ENCODE assay signal across 22 cellular contexts in genomic region chr12:26264215-26264838, GRCh38.
DNase-seq lines count a peak whose midpoint lies in the region; ATAC-seq and TF ChIP-seq lines count a peak whose summit lies in the region.
"Had no signal": no experiment of that assay in that cellular context is flagged by ENCODE, and none has a peak within 500 bp of the region (broad histone marks: within the 10 kb centered on the region; RNA-seq: fewer than 3 reads in every experiment).

No MANE protein-coding gene starts in this region.

- ATAC-seq in heart right ventricle (no peak), aorta (ENCODE audit: low FRiP score) (peak; percentile 33), GM21717 (IDR thresholded peaks at IDR 0.05; ENCODE audit: unreplicated experiment) (no peak)
- ATAC-seq: gastrocnemius medialis had no signal

- H3K27me3 ChIP-seq in cardiac muscle cell, result peaks cover 18% of the 10 kb centered on the region
- H3K27me3 ChIP-seq in heart right ventricle, result no peaks in the 10 kb centered on the region
- H3K27me3 ChIP-seq in brain microvascular endothelial cell (replicated peaks), result no peaks in the 10 kb centered on the region
- H3K27me3 ChIP-seq in aorta (ENCODE audit: control insufficient read depth in 1 of 2, insufficient read depth in 2 of 2, low read length in 1 of 2), result no peaks in the 10 kb centered on the region
- H3K27me3 ChIP-seq: BLaER1, breast epithelium, gastrocnemius medialis had no signal

- H3K9me3 ChIP-seq in cardiac muscle cell (ENCODE audit: low read depth), result no peaks in the 10 kb centered on the region
- H3K9me3 ChIP-seq in heart right ventricle, result peaks cover 0 to 19% (median 0%) of the 10 kb centered on the region in 11 donors
- H3K9me3 ChIP-seq in aorta (ENCODE audit: control insufficient read depth, low read length), result no peaks in the 10 kb centered on the region
- H3K9me3 ChIP-seq: BLaER1, breast epithelium, gastrocnemius medialis had no signal

- H3K4me3 ChIP-seq in cardiac muscle cell, result no peak overlapping the region
- H3K4me3 ChIP-seq in heart right ventricle, result no peak overlapping the region
- H3K4me3 ChIP-seq in brain microvascular endothelial cell (ENCODE audit: low read depth, low read length), result no peak overlapping the region
- no peak overlapping the region for H3K4me3 ChIP-seq in fibroblast of villous mesenchyme (ENCODE audit: low read depth, low read length)
- no peak overlapping the region for H3K4me3 ChIP-seq in aorta (ENCODE audit: low read length in 2 of 2)
- H3K4me3 ChIP-seq: BLaER1, breast epithelium, gastrocnemius medialis had no signal

- intact Hi-C loops in heart right ventricle (cut with DNase I) (no loop called here), aorta (cut with DNase I) (no loop called here)

- no peaks in the 10 kb centered on the region for H3K36me3 ChIP-seq in cardiac muscle cell
- no peaks in the 10 kb centered on the region for H3K36me3 ChIP-seq in heart right ventricle
- no peaks in the 10 kb centered on the region for H3K36me3 ChIP-seq in brain microvascular endothelial cell (replicated peaks)
- H3K36me3 ChIP-seq in aorta (ENCODE audit: control insufficient read depth in 1 of 2, insufficient read depth in 2 of 2, low read length in 1 of 2), result no peaks in the 10 kb centered on the region
- H3K36me3 ChIP-seq: BLaER1, breast epithelium, gastrocnemius medialis had no signal

- DNase-seq in cardiac muscle cell (ENCODE audit: low read depth in 1 of 2, low spot score in 1 of 2) (no peak), heart right ventricle (no peak), brain microvascular endothelial cell (no peak), fibroblast of villous mesenchyme (ENCODE audit: low read depth) (peak; percentile 72), aorta (no peak), superior temporal gyrus (ENCODE audit: extremely low spot score) (no peak), NCI-H187 treated with DMSO at 0.1 percent for 48 hours (lab: John Stamatoyannopoulos, UW) (no peak)
- DNase-seq: activated CD4-positive, alpha-beta memory T cell treated with anti-CD3 and anti-CD28 coated beads for 36 hours; activated CD4-positive, CD25-positive, alpha-beta regulatory T cell; activated effector memory CD4-positive, alpha-beta T cell treated with anti-CD3 and anti-CD28 coated beads, Interleukin-2, amount 50 U/mL, for 16 hours; activated T-cell treated with anti-CD3 and anti-CD28 coated beads for 4 hours; Calu3; EL; gastrocnemius medialis; kidney; NCI-H1417 treated with DMSO at 0.1 percent for 48 hours; NCI-H526; nucleus accumbens; T1000 had no signal

- 87 to 88% methylated on average over 2 of the region's 2 CpGs for WGBS in heart right ventricle, 2 donors
- 95 to 100% methylated on average over 2 of the region's 2 CpGs for WGBS in aorta, 2 donors

- no peak overlapping the region for H3K27ac ChIP-seq in cardiac muscle cell
- no peak overlapping the region for H3K27ac ChIP-seq in heart right ventricle
- no peak overlapping the region for H3K27ac ChIP-seq in brain microvascular endothelial cell
- no peak overlapping the region for H3K27ac ChIP-seq in aorta (ENCODE audit: low read depth in 1 of 2, low read length in 2 of 2)
- H3K27ac ChIP-seq: BLaER1, gastrocnemius medialis had no signal

- TF ChIP-seq CTCF in cardiac muscle cell (IDR thresholded peaks at IDR 0.05; ENCODE audit: low read depth, low read length) (peak; percentile 22), heart right ventricle (IDR thresholded peaks at IDR 0.05) (no peak), brain microvascular endothelial cell (IDR thresholded peaks at IDR 0.05; ENCODE audit: low read depth, low read length, missing control alignments) (peak; percentile 14), fibroblast of villous mesenchyme (IDR thresholded peaks at IDR 0.05; ENCODE audit: insufficient read depth, low read depth, low read length) (no peak)

- no peaks in the 10 kb centered on the region for H3K4me1 ChIP-seq in cardiac muscle cell (ENCODE audit: low read depth)
- H3K4me1 ChIP-seq in heart right ventricle, result peaks cover 0 to 3% (median 0%) of the 10 kb centered on the region in 9 donors
- H3K4me1 ChIP-seq in aorta (ENCODE audit: control insufficient read depth in 1 of 2, insufficient read depth in 2 of 2, low read length in 2 of 2), result no peaks in the 10 kb centered on the region
- H3K4me1 ChIP-seq: BLaER1, breast epithelium, gastrocnemius medialis had no signal

- in situ Hi-C loops in brain microvascular endothelial cell (cut with HindIII; ENCODE audit: low pct_ligation_motif_present, low sequenced_read_pairs), result no loop called here

Comparison
In these comparisons a context has a peak if more than half of its experiments do, and no peak if none do; other contexts are left out.
1. CTCF ChIP-seq: peak in cardiac muscle cell (single experiment) and brain microvascular endothelial cell (single experiment); none in heart right ventricle (0 of 9) and fibroblast of villous mesenchyme (single experiment).